13 cellular contexts compared by ENCODE assay signal in the genomic region with DNA sequence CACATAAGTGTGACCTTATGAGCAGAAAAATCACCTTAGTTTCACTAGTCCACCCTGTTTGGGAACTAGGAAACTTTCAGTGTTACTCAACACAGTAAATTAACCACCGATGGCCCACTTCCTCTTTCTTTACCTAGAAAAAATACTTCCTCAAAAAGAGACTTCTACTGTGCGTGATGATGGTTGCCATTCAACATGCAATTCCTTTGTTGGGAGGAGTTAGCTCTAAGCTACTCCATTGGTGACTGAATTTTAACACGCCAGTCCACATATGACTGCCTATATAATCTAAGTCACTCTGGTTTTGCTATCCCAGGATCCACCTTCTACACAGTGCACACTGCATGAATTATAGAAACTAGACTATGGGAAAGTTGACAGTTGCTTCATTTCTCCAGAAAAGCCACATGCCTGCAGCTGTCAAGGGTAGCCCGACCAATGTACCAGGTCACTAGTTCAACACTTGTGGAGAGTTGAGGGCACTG. TPM values are rescaled to one million over a fixed set of nuclear protein-coding genes. Genes with fewer than 3 reads are reported as not detected.
DNase-seq lines count a peak whose midpoint lies in the region; ATAC-seq, FAIRE-seq and TF ChIP-seq lines count a peak whose summit lies in the region.
"Had no signal": no experiment of that assay in that cellular context is flagged by ENCODE, and none has a peak within 500 bp of the region (broad histone marks: within the 10 kb centered on the region; RNA-seq: fewer than 3 reads in every experiment).

No MANE protein-coding gene starts in this region.

- no TSS peak for BruUV-seq in K562 (replicated peaks; lab: Mats Ljungman, UMichigan)

- no peak for TF ChIP-seq EP300 in K562 (IDR thresholded peaks at IDR 0.05; ENCODE audit: low read length)

- in situ Hi-C loops in K562 (cut with MboI) = no loop called here

- intact Hi-C loops in K562 (cut with micrococcal nuclease) = loop anchor here (10.0 kb wide), 1 partner anchor 303 kb away; no protein-coding TSS in a partner anchor
- intact Hi-C loops in activated T-helper 2 cell treated with anti-CD3 and anti-CD28 coated beads, Interferon-gamma antibody, Interleukin-2, Interleukin-4, amounts not matched to agents 10 μg/mL and 5 μg/mL and 100 μg/mL, durations not matched to agents 14 hours and 24 hours and 36 hours (cut with micrococcal nuclease) = no loop called here

- peaks cover 7 to 18% of the 10 kb centered on the region in 2 donors for H3K9me3 Mint-ChIP-seq in effector memory CD8-positive, alpha-beta T cell
- H3K9me3 Mint-ChIP-seq in glutamatergic neuron (ENCODE audit: unreplicated experiment) = peaks cover 2% of the 10 kb centered on the region
- H3K9me3 Mint-ChIP-seq in activated T-helper 2 cell treated with anti-CD3 and anti-CD28 coated beads, Interferon-gamma antibody, Interleukin-2, Interleukin-4, amounts not matched to agents 10 μg/mL and 5 μg/mL and 100 μg/mL, durations not matched to agents 14 hours and 24 hours and 36 hours = no peaks in the 10 kb centered on the region

- CTCF ChIA-PET in K562 (lab: Yijun Ruan, JAX; ENCODE audit: low intra/inter-chr PET ratio) = no interaction called here

- no peak overlapping the region for H3K4me3 ChIP-seq in K562

- no peak overlapping the region for H3K4me2 ChIP-seq in K562 (ENCODE audit: insufficient read depth, low read length)

- no peak for TF ChIP-seq RAD21 in K562 (CRISPR knock-in tag; conservative IDR thresholded peaks at IDR 0.05 in 1 of 2, IDR thresholded peaks at IDR 0.05 in 1 of 2)

- no peaks in the 10 kb centered on the region for H3K4me1 ChIP-seq in K562 (replicated peaks in 1 of 2; ENCODE audit: control insufficient read depth in 2 of 2, insufficient read depth in 2 of 2, low read length in 2 of 2)

- H3K9me1 ChIP-seq in K562 (ENCODE audit: control insufficient read depth, insufficient read depth, low read length) = no peaks in the 10 kb centered on the region

- H2AFZ ChIP-seq in K562 (ENCODE audit: low read depth, low read length) = no peak overlapping the region

- no peak overlapping the region for H3K27ac ChIP-seq in K562 (ENCODE audit: extremely low read depth, low read depth, low read length)

- H3K4me1 Mint-ChIP-seq in effector memory CD8-positive, alpha-beta T cell (ENCODE audit: low read depth in 2 of 2) = no peaks in the 10 kb centered on the region
- no peaks in the 10 kb centered on the region for H3K4me1 Mint-ChIP-seq in glutamatergic neuron (ENCODE audit: low read depth, unreplicated experiment)
- H3K4me1 Mint-ChIP-seq in activated T-helper 2 cell treated with anti-CD3 and anti-CD28 coated beads, Interferon-gamma antibody, Interleukin-2, Interleukin-4, amounts not matched to agents 10 μg/mL and 5 μg/mL and 100 μg/mL, durations not matched to agents 14 hours and 24 hours and 36 hours (ENCODE audit: low read depth) = no peaks in the 10 kb centered on the region
- H3K4me1 Mint-ChIP-seq: central memory CD8-positive, alpha-beta T cell had no signal

- H3K27ac Mint-ChIP-seq in effector memory CD8-positive, alpha-beta T cell = no peak overlapping the region
- H3K27ac Mint-ChIP-seq in glutamatergic neuron (ENCODE audit: unreplicated experiment) = no peak overlapping the region
- no peak overlapping the region for H3K27ac Mint-ChIP-seq in activated T-helper 2 cell treated with anti-CD3 and anti-CD28 coated beads, Interferon-gamma antibody, Interleukin-2, Interleukin-4, amounts not matched to agents 10 μg/mL and 5 μg/mL and 100 μg/mL, durations not matched to agents 14 hours and 24 hours and 36 hours

- TF ChIP-seq POLR2A in K562 (conservative IDR thresholded peaks at IDR 0.05) = no peak

- H3K27me3 Mint-ChIP-seq in effector memory CD8-positive, alpha-beta T cell = no peaks in the 10 kb centered on the region
- peaks cover 2% of the 10 kb centered on the region for H3K27me3 Mint-ChIP-seq in glutamatergic neuron (ENCODE audit: unreplicated experiment)
- no peaks in the 10 kb centered on the region for H3K27me3 Mint-ChIP-seq in activated T-helper 2 cell treated with anti-CD3 and anti-CD28 coated beads, Interferon-gamma antibody, Interleukin-2, Interleukin-4, amounts not matched to agents 10 μg/mL and 5 μg/mL and 100 μg/mL, durations not matched to agents 14 hours and 24 hours and 36 hours (ENCODE audit: low read depth)
- H3K27me3 Mint-ChIP-seq: central memory CD8-positive, alpha-beta T cell had no signal

- POLR2A ChIA-PET in K562 (lab: Yijun Ruan, JAX) = no interaction called here

- ATAC-seq in GM18519 (IDR thresholded peaks at IDR 0.05; ENCODE audit: low FRiP score, unreplicated experiment) = peak; percentile 93
- ATAC-seq in GM21717 (IDR thresholded peaks at IDR 0.05; ENCODE audit: unreplicated experiment) = peak; percentile 97
- ATAC-seq in HG03439 (IDR thresholded peaks at IDR 0.05; ENCODE audit: unreplicated experiment) = peak; percentile 98
- no peak for ATAC-seq in K562
- ATAC-seq in effector memory CD8-positive, alpha-beta T cell (replicated peaks) = no peak
- ATAC-seq: Panc1 had no signal

- DNase-seq in K562 (ENCODE audit: extremely low read depth in 1 of 4, low spot score in 3 of 4) (no peak), glutamatergic neuron (no peak)
- no peak for DNase-seq in stimulated activated CD4-positive, alpha-beta T cell treated with anti-CD3 and anti-CD28 coated beads, Interleukin-1b, Interleukin-23, amount 100 ng/mL, for 48 hours
- no peak for DNase-seq in effector memory CD8-positive, alpha-beta T cell
- DNase-seq in activated T-helper 2 cell treated with anti-CD3 and anti-CD28 coated beads, Interferon-gamma antibody, Interleukin-2, Interleukin-4, amounts not matched to agents 10 μg/mL and 5 μg/mL and 100 μg/mL, durations not matched to agents 14 hours and 24 hours and 36 hours (ENCODE audit: low spot score) = no peak
- DNase-seq: DMS 273 treated with DMSO at 0.1 percent for 48 hours, occipital lobe had no signal

- no peak for FAIRE-seq in K562 (lab: Jason Lieb, UNC)

- H3K79me2 ChIP-seq in K562 (ENCODE audit: control insufficient read depth, insufficient read depth, low read length) = no peaks in the 10 kb centered on the region

- 0% methylated on average over 4 of the region's 4 CpGs for WGBS in K562 (ENCODE audit: insufficient coverage, low coverage, missing lambda C conversion rate)

- H3K9me3 ChIP-seq in K562 (replicated peaks; ENCODE audit: control insufficient read depth, insufficient read depth, low read depth, low read length) = no peaks in the 10 kb centered on the region

- H3K9ac ChIP-seq in K562 (ENCODE audit: insufficient read depth in 1 of 2, low read depth in 2 of 2, low read length in 2 of 2) = no peak overlapping the region

- no peaks in the 10 kb centered on the region for H3K27me3 ChIP-seq in K562 (ENCODE audit: control insufficient read depth in 2 of 2, insufficient read depth in 2 of 2, low read length in 2 of 2)

- H3K4me3 Mint-ChIP-seq in effector memory CD8-positive, alpha-beta T cell = no peak overlapping the region
- no peak overlapping the region for H3K4me3 Mint-ChIP-seq in glutamatergic neuron (ENCODE audit: unreplicated experiment)
- no peak overlapping the region for H3K4me3 Mint-ChIP-seq in activated T-helper 2 cell treated with anti-CD3 and anti-CD28 coated beads, Interferon-gamma antibody, Interleukin-2, Interleukin-4, amounts not matched to agents 10 μg/mL and 5 μg/mL and 100 μg/mL, durations not matched to agents 14 hours and 24 hours and 36 hours (ENCODE audit: low read depth)
- H3K4me3 Mint-ChIP-seq: central memory CD8-positive, alpha-beta T cell had no signal

- TF ChIP-seq CTCF in K562 (IDR thresholded peaks at IDR 0.05 in 2 of 3, conservative IDR thresholded peaks at IDR 0.05 in 1 of 3; ENCODE audit: insufficient read depth in 2 of 3, low read depth in 1 of 3, low read length in 3 of 3) (no peak), glutamatergic neuron (IDR thresholded peaks at IDR 0.05; ENCODE audit: partially characterized antibody, unreplicated experiment) (no peak)

- H4K20me1 ChIP-seq in K562 (replicated peaks; ENCODE audit: control insufficient read depth, insufficient read depth, low read length) = no peaks in the 10 kb centered on the region

- no peaks in the 10 kb centered on the region for H3K36me3 ChIP-seq in K562 (ENCODE audit: control insufficient read depth, insufficient read depth, low read length)

- no peaks in the 10 kb centered on the region for H3K36me3 Mint-ChIP-seq in effector memory CD8-positive, alpha-beta T cell (ENCODE audit: insufficient read depth)
- H3K36me3 Mint-ChIP-seq in glutamatergic neuron (ENCODE audit: unreplicated experiment) = no peaks in the 10 kb centered on the region
- no peaks in the 10 kb centered on the region for H3K36me3 Mint-ChIP-seq in activated T-helper 2 cell treated with anti-CD3 and anti-CD28 coated beads, Interferon-gamma antibody, Interleukin-2, Interleukin-4, amounts not matched to agents 10 μg/mL and 5 μg/mL and 100 μg/mL, durations not matched to agents 14 hours and 24 hours and 36 hours (ENCODE audit: low read depth)

RNA-seq across cellular contexts. Expression of a gene that starts 47.8 kb away (rescaled TPM):
- total RNA-seq in K562 (2011; cell fraction: chromatin; rRNA removed; ENCODE audit: low replicate concordance) = not detected in 2 replicates
- total RNA-seq in K562 (2011; cell fraction: nucleolus; rRNA removed) = not detected in 2 replicates
- not detected in 2 replicates for total RNA-seq in K562 (2011; cell fraction: nucleoplasm; rRNA removed)
- total RNA-seq in K562 (2014; rRNA removed) (not detected in 2 replicates), K562 (2014; rRNA removed; fragmentation: Illumina TruSeq; extraction: Trizol) (not detected in 2 replicates), K562 (2015; rRNA removed; fragmentation: Illumina TruSeq; extraction: Trizol) (not detected in 2 replicates), K562 (2021) (0.22 TPM in 1 of 2 replicates, not detected in the other), glutamatergic neuron (ENCODE audit: unreplicated experiment) (not detected)
- polyA plus RNA-seq in K562 (2011; rRNA removed) (not detected in 2 replicates), K562 (2014; fragmentation: Illumina TruSeq; extraction: Trizol) (not detected in 2 replicates), K562 (2014; fragmentation: Nextera tagmentation; extraction: Ambion mirVana) (not detected), K562 (2014; rRNA removed) (not detected in 2 replicates)
- not detected in 2 replicates for polyA plus RNA-seq in K562 (2011; cell fraction: cytosol; rRNA removed)
- polyA plus RNA-seq in K562 (2011; cell fraction: nucleus; rRNA removed) = not detected in 2 replicates
- not detected in 2 replicates for polyA plus RNA-seq in K562 (2012)
- not detected in 2 replicates for polyA minus RNA-seq in K562 (2011; rRNA and poly(A)+ RNA removed)
- polyA minus RNA-seq in K562 (2011; cell fraction: cytosol; rRNA and poly(A)+ RNA removed) = not detected in 2 replicates
- not detected in 2 replicates for polyA minus RNA-seq in K562 (2011; cell fraction: nucleus; rRNA and poly(A)+ RNA removed)
- total RNA-seq in activated T-helper 2 cell treated with anti-CD3 and anti-CD28 coated beads, Interferon-gamma antibody, Interleukin-2, Interleukin-4, amounts not matched to agents 10 μg/mL and 5 μg/mL and 100 μg/mL, durations not matched to agents 14 hours and 24 hours and 36 hours = not detected in 2 replicates
- total RNA-seq: activated CD8-positive, alpha-beta memory T cell treated with anti-CD3 and anti-CD28 coated beads for 36 hours; occipital lobe had no signal

Comparison
In these comparisons a context has a peak if more than half of its experiments do, and no peak if none do; other contexts are left out.
1. ATAC-seq: peak in GM18519 (single experiment), GM21717 (single experiment) and HG03439 (single experiment); none in K562 (single experiment) and effector memory CD8-positive, alpha-beta T cell (single experiment).